In the genomic region with DNA sequence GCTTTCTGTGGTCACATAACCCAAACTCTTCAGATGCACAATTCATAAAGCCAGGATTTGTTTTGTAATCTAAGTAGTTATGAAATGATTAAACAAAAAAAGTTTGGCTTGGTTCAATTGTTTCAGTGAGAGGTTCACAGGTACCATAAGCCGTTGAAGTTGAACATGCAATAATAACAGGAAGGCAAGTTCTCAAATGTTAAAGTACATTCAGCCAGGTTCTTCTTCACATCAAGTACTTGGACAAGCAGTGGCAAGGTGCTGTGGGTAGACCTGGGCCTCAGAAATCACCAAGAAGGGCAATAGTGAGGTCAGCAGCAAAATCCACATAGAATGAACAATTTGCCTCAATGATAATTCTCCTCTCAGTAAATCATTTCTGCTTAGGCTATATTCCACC, we compare ENCODE assay signal across 24 cellular contexts.
A peak's percentile ranks its signal among the peaks of the same experiment; 100 is the strongest.
DNase-seq lines count a peak whose midpoint lies in the region; ATAC-seq, FAIRE-seq and TF ChIP-seq lines count a peak whose summit lies in the region.
"Had no signal": no experiment of that assay in that cellular context is flagged by ENCODE, and none has a peak within 500 bp of the region (broad histone marks: within the 10 kb centered on the region; RNA-seq: fewer than 3 reads in every experiment).

No MANE protein-coding gene starts in this region.

- H3K27me3 ChIP-seq in GM06990 (replicated peaks; ENCODE audit: control insufficient read depth, insufficient read depth, low read length) = no peaks in the 10 kb centered on the region
- H3K27me3 ChIP-seq in GM12878 (replicated peaks in 1 of 2; ENCODE audit: control insufficient read depth in 2 of 2, insufficient read depth in 2 of 2, low read length in 1 of 2) = no peaks in the 10 kb centered on the region
- H3K27me3 ChIP-seq in upper lobe of right lung = no peaks in the 10 kb centered on the region
- H3K27me3 ChIP-seq in esophagus squamous epithelium = no peaks in the 10 kb centered on the region
- H3K27me3 ChIP-seq: BE2C had no signal

- H3K9me3 ChIP-seq in GM12878 (replicated peaks; ENCODE audit: control insufficient read depth, insufficient read depth, low read length) (no peaks in the 10 kb centered on the region), upper lobe of right lung (no peaks in the 10 kb centered on the region), esophagus squamous epithelium (no peaks in the 10 kb centered on the region)
- H3K9me3 ChIP-seq: BE2C had no signal

- DNase-seq in GM06990 (ENCODE audit: extremely low read depth, insufficient read length) (peak; percentile 9), GM12865 (ENCODE audit: low read depth) (peak; percentile 23), GM12878 (ENCODE audit: low read depth, low spot score) (no peak), upper lobe of right lung (no peak), esophagus squamous epithelium (lab: John Stamatoyannopoulos, UW) (no peak)
- DNase-seq: ACHN; BE2C; C1 segment of cervical spinal cord; CD4-positive, CD25-positive, alpha-beta regulatory T cell; CD8-positive, alpha-beta memory T cell; COR-L47; DMS 273 treated with DMSO at 0.1 percent for 48 hours; DMS79; GDM1; HCEC 1CT; KBM-7 had no signal

- no peak overlapping the region for H2AFZ ChIP-seq in GM12878 (ENCODE audit: control insufficient read depth, low read depth, low read length)
- H2AFZ ChIP-seq: GM23338 had no signal

- TF ChIP-seq CTCF in GM06990 (IDR thresholded peaks at IDR 0.05; ENCODE audit: insufficient read depth, low read length, poor library complexity, severe bottlenecking) (no peak), GM12865 (IDR thresholded peaks at IDR 0.05; ENCODE audit: insufficient read depth, low read depth, low read length, missing control alignments) (no peak), GM12878 (IDR thresholded peaks at IDR 0.05 in 2 of 3, conservative IDR thresholded peaks at IDR 0.05 in 1 of 3; ENCODE audit: control insufficient read depth in 2 of 3, extremely low read depth in 1 of 3, insufficient read depth in 1 of 3, low read depth in 3 of 3, low read length in 3 of 3) (no peak), upper lobe of right lung (IDR thresholded peaks at IDR 0.05) (no peak), esophagus squamous epithelium (IDR thresholded peaks at IDR 0.05) (no peak)

- RAD21 ChIA-PET in GM12878 (lab: Charles Lee; ENCODE audit: unreplicated experiment) = no interaction called here

- TF ChIP-seq EP300 in GM12878 (IDR thresholded peaks at IDR 0.05; ENCODE audit: borderline replicate concordance in 1 of 2, control insufficient read depth in 1 of 2, low read depth in 2 of 2, low read length in 2 of 2) = no peak

- H3K4me3 ChIP-seq in GM06990 (replicated peaks; ENCODE audit: low read depth, low read length) (no peak overlapping the region), GM12865 (ENCODE audit: low read depth, low read length) (no peak overlapping the region), GM12878 (no peak overlapping the region), upper lobe of right lung (no peak overlapping the region), esophagus squamous epithelium (no peak overlapping the region)
- H3K4me3 ChIP-seq: GM23338 had no signal

- WGBS in GM12878 (ENCODE audit: insufficient coverage, insufficient replicate concordance, low lambda C conversion rate, missing lambda C conversion rate) = 0% methylated on average over 1 of the region's 1 CpG
- WGBS in esophagus squamous epithelium, 2 donors = 25 to 60% methylated on average over 1 of the region's 1 CpG

- H4K20me1 ChIP-seq in GM12878 (ENCODE audit: control insufficient read depth, insufficient read depth) = no peaks in the 10 kb centered on the region

- no TSS peak for BruUV-seq in GM12878 (replicated peaks; lab: Mats Ljungman, UMichigan)

- H3K9ac ChIP-seq in GM12878 (ENCODE audit: control insufficient read depth, insufficient read depth, low read length) = no peak overlapping the region

- ATAC-seq in GM12878 (no peak), upper lobe of right lung (peak; percentile 66), GM21381 (IDR thresholded peaks at IDR 0.05; ENCODE audit: unreplicated experiment) (no peak)
- ATAC-seq: GM23338, HepG2 had no signal

- H3K79me2 ChIP-seq in GM12878 (ENCODE audit: control insufficient read depth, insufficient read depth, low read length) = no peaks in the 10 kb centered on the region

- SMC1A ChIA-PET in GM12878 (lab: Charles Lee; ENCODE audit: uncharacterized antibody, unreplicated experiment) = no interaction called here

- TF ChIP-seq RAD21 in GM12878 (IDR thresholded peaks at IDR 0.05; ENCODE audit: insufficient read depth, low read depth, low read length) = no peak

- H3K36me3 ChIP-seq in GM06990 (ENCODE audit: control insufficient read depth, insufficient read depth, low read length) (no peaks in the 10 kb centered on the region), GM12878 (ENCODE audit: control insufficient read depth in 2 of 2, insufficient read depth in 2 of 2, low read length in 1 of 2) (no peaks in the 10 kb centered on the region), upper lobe of right lung (no peaks in the 10 kb centered on the region), esophagus squamous epithelium (no peaks in the 10 kb centered on the region)
- H3K36me3 ChIP-seq: BE2C had no signal

- TF ChIP-seq POLR2A in GM12878 (IDR thresholded peaks at IDR 0.05; ENCODE audit: low read depth, low read length) = no peak
- TF ChIP-seq POLR2A in esophagus squamous epithelium (IDR thresholded peaks at IDR 0.05) = no peak

- FAIRE-seq in GM12878 (lab: Jason Lieb, UNC) = no peak
- FAIRE-seq: A204.1, GM12891, GM19239, H54, HepG2, HTR-8/SVneo had no signal

- H3K4me2 ChIP-seq in GM12878 (ENCODE audit: control insufficient read depth, insufficient read depth) = no peak overlapping the region
- H3K4me2 ChIP-seq: GM23338 had no signal

- in situ Hi-C loops in GM12878 (cut with MboI) = no loop called here

- POLR2A ChIA-PET in GM12878 (lab: Charles Lee) = no interaction called here

- intact Hi-C loops in GM12878 (cut with micrococcal nuclease; ENCODE audit: unreplicated experiment) = no loop called here
- intact Hi-C loops in upper lobe of right lung (cut with DNase I) = no loop called here
- intact Hi-C loops in esophagus squamous epithelium (cut with DNase I) = no loop called here

- CTCF ChIA-PET in GM12878 (lab: Yijun Ruan, JAX) = no interaction called here

- H3K4me1 ChIP-seq in GM12878 (ENCODE audit: control insufficient read depth, insufficient read depth, low read length) = no peaks in the 10 kb centered on the region
- H3K4me1 ChIP-seq in upper lobe of right lung = no peaks in the 10 kb centered on the region
- H3K4me1 ChIP-seq in esophagus squamous epithelium = no peaks in the 10 kb centered on the region
- H3K4me1 ChIP-seq: BE2C had no signal

- H3K27ac ChIP-seq in GM12878 (ENCODE audit: control insufficient read depth, insufficient read depth) (no peak overlapping the region), upper lobe of right lung (no peak overlapping the region), esophagus squamous epithelium (no peak overlapping the region)

TF ChIP-seq in GM12878, 131 proteins besides CTCF, POLR2A, EP300 and RAD21:
- TF ChIP-seq JUND (IDR thresholded peaks at IDR 0.05; ENCODE audit: low read depth, low read length) (no peak), TARDBP (IDR thresholded peaks at IDR 0.05; ENCODE audit: borderline replicate concordance) (no peak), IKZF2 (IDR thresholded peaks at IDR 0.05) (no peak), RUNX3 (IDR thresholded peaks at IDR 0.05; ENCODE audit: low read length) (peak; percentile 43; the same call in 1 of the 2 replicates), SUPT20H (IDR thresholded peaks at IDR 0.05; ENCODE audit: borderline replicate concordance, control insufficient read depth, low read depth, low read length) (no peak)
- TF ChIP-seq, protein P1, sequence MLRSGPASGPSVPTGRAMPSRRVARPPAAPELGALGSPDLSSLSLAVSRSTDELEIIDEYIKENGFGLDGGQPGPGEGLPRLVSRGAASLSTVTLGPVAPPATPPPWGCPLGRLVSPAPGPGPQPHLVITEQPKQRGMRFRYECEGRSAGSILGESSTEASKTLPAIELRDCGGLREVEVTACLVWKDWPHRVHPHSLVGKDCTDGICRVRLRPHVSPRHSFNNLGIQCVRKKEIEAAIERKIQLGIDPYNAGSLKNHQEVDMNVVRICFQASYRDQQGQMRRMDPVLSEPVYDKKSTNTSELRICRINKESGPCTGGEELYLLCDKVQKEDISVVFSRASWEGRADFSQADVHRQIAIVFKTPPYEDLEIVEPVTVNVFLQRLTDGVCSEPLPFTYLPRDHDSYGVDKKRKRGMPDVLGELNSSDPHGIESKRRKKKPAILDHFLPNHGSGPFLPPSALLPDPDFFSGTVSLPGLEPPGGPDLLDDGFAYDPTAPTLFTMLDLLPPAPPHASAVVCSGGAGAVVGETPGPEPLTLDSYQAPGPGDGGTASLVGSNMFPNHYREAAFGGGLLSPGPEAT (IDR thresholded peaks at IDR 0.05; ENCODE audit: low read depth) = no peak

Comparison
In these comparisons a context has a peak if more than half of its experiments do, and no peak if none do; other contexts are left out.
1. DNase-seq: peak in GM06990 (single experiment) and GM12865 (single experiment); none in GM12878 (single experiment), upper lobe of right lung (single experiment) and esophagus squamous epithelium (single experiment).